In genomic region chr1:94863919-94864318, GRCh38 we compare ENCODE assay signal across 8 cellular contexts. TPM values are rescaled to one million over a fixed set of nuclear protein-coding genes. Genes with fewer than 3 reads are reported as not detected.
DNase-seq lines count a peak whose midpoint lies in the region; ATAC-seq and TF ChIP-seq lines count a peak whose summit lies in the region.

No MANE protein-coding gene starts in this region.

- H3K4me1 ChIP-seq in heart right ventricle, result peaks cover 6 to 74% (median 39%) of the 10 kb centered on the region in 9 donors
- H3K4me1 ChIP-seq in rectal smooth muscle tissue (ENCODE audit: control insufficient read depth, insufficient read depth, low read length), result peaks cover 50% of the 10 kb centered on the region

- WGBS in heart right ventricle, 2 donors, result 37 to 48% methylated on average over 4 of the region's 4 CpGs

- ATAC-seq in heart right ventricle (peak; percentile 53 to 92 (median 70)), HG03196 (IDR thresholded peaks at IDR 0.05; ENCODE audit: unreplicated experiment) (no peak), HG02678 (IDR thresholded peaks at IDR 0.05; ENCODE audit: unreplicated experiment) (no peak)

- H3K4me3 ChIP-seq in heart right ventricle, result peak overlapping the region in 1 of 10 donors; percentile 1
- H3K4me3 ChIP-seq in rectal smooth muscle tissue (ENCODE audit: low read length), result no peak overlapping the region

- no peak overlapping the region for H3K9ac ChIP-seq in rectal smooth muscle tissue (ENCODE audit: low read length)

- H3K27me3 ChIP-seq in heart right ventricle (no peaks in the 10 kb centered on the region), rectal smooth muscle tissue (ENCODE audit: control insufficient read depth, insufficient read depth, low read length) (no peaks in the 10 kb centered on the region)

- intact Hi-C loops in heart right ventricle (cut with DNase I), result loop anchor here in 3 of 10 donors (2.0 to 10.0 kb wide), 3 partner anchors 51 to 59 kb away; no protein-coding TSS in a partner anchor

- no peaks in the 10 kb centered on the region for H3K9me3 ChIP-seq in heart right ventricle

- TF ChIP-seq CTCF in VCaP (conservative IDR thresholded peaks at IDR 0.05) (no peak), heart right ventricle (IDR thresholded peaks at IDR 0.05) (no peak)

- H3K27ac ChIP-seq in VCaP, result peak overlapping the region; percentile 34; the same call in 1 of the 2 replicates
- H3K27ac ChIP-seq in heart right ventricle, result peak overlapping the region; percentile 67 to 88 (median 80)
- peak overlapping the region; percentile 93 for H3K27ac ChIP-seq in rectal smooth muscle tissue (ENCODE audit: low read depth, low read length)

- DNase-seq in EH (ENCODE audit: low read depth), result peak; percentile 96
- peak in 1 of 2 donors; percentile 39 for DNase-seq in heart right ventricle
- no peak for DNase-seq in stimulated activated CD8-positive, alpha-beta memory T cell treated with anti-CD3 and anti-CD28 coated beads, Interleukin-4, amount 100 ng/mL, for 48 hours
- DNase-seq in NCI-H1417 treated with DMSO at 0.1 percent for 48 hours (lab: John Stamatoyannopoulos, UW), result no peak

- H3K36me3 ChIP-seq in heart right ventricle (no peaks in the 10 kb centered on the region), rectal smooth muscle tissue (ENCODE audit: control insufficient read depth, insufficient read depth, low read length) (no peaks in the 10 kb centered on the region)

RNA-seq across cellular contexts. Expression of gene SLC44A3, which starts 43.8 kb away (rescaled TPM):
- total RNA-seq in heart right ventricle, result 1 to 10 TPM; 2.2 to 9.4 (median 6.3) TPM
- 1 to 10 TPM; 1.2 to 1.6 TPM for polyA plus RNA-seq in heart right ventricle

Comparison
In these comparisons a context has a peak if more than half of its experiments do, and no peak if none do; other contexts are left out.
1. H3K27ac ChIP-seq: peak in every context shown above with its lines; median percentile 93 in rectal smooth muscle tissue; 80 in heart right ventricle; 34 in VCaP.
2. ATAC-seq: peak in heart right ventricle (8 of 8); none in HG03196 (single experiment) and HG02678 (single experiment).